8 cellular contexts compared by ENCODE assay signal in genomic region chr16:1408171-1408837, GRCh38. TPM values are rescaled to one million over a fixed set of nuclear protein-coding genes. Genes with fewer than 3 reads are reported as not detected.
DNase-seq lines count a peak whose midpoint lies in the region; ATAC-seq and TF ChIP-seq lines count a peak whose summit lies in the region.

No MANE protein-coding gene starts in this region.

- H3K27me3 ChIP-seq in ACC112 (ENCODE audit: insufficient read depth, low read length) (no peaks in the 10 kb centered on the region), left lung (no peaks in the 10 kb centered on the region)

- DNase-seq in NCI-H524 treated with DMSO at 0.1 percent for 48 hours (lab: John Stamatoyannopoulos, UW) (peak; percentile 10), cortex of kidney (lab: John Stamatoyannopoulos, UW) (peak; percentile 78), left lung (peak; percentile 92 to 97)
- peak; percentile 97 for DNase-seq in activated CD4-positive, alpha-beta T cell treated with anti-CD3 and anti-CD28 coated beads, Interleukin-2, amount 50 U/mL, for 1 hour
- DNase-seq in stimulated activated CD4-positive, alpha-beta T cell treated with anti-CD3 and anti-CD28 coated beads, Interleukin-1b, Interleukin-23, amount 100 ng/mL, for 48 hours = peak; percentile 93

- H3K36me3 ChIP-seq in ACC112 (ENCODE audit: insufficient read depth, low read length) (no peaks in the 10 kb centered on the region), left lung (peaks cover 0 to 26% of the 10 kb centered on the region in 2 donors)

- H3K4me3 ChIP-seq in ACC112 (ENCODE audit: low read depth, low read length) = peak overlapping the region; percentile 71
- H3K4me3 ChIP-seq in left lung = peak overlapping the region; percentile 42 to 48

- no peak for TF ChIP-seq CTCF in left lung (IDR thresholded peaks at IDR 0.05)

- H3K4me1 ChIP-seq in ACC112 (ENCODE audit: control insufficient read depth, insufficient read depth, low read length, unreplicated experiment) = peaks cover 3% of the 10 kb centered on the region
- peaks cover 0 to 22% of the 10 kb centered on the region in 2 donors for H3K4me1 ChIP-seq in left lung

- intact Hi-C loops in left lung (cut with DNase I) = no loop called here

- no peaks in the 10 kb centered on the region for H3K79me2 ChIP-seq in ACC112 (ENCODE audit: control insufficient read depth, insufficient read depth, low read length, unreplicated experiment)

- H2AFZ ChIP-seq in ACC112 (ENCODE audit: low read length, unreplicated experiment) = no peak overlapping the region

- no peaks in the 10 kb centered on the region for H3K9me3 ChIP-seq in left lung

- H3K27ac ChIP-seq in ACC112 (ENCODE audit: low read depth, low read length) (no peak overlapping the region), left lung (peak overlapping the region in 1 of 2 donors; percentile 45)

- peak; percentile 70 for ATAC-seq in GM18907 (IDR thresholded peaks at IDR 0.05; ENCODE audit: unreplicated experiment)
- ATAC-seq in HG03354 (IDR thresholded peaks at IDR 0.05; ENCODE audit: poor library complexity, severe bottlenecking, unreplicated experiment) = peak; percentile 76
- ATAC-seq in left lung = peak; percentile 99

RNA-seq across cellular contexts. Expression of gene UNKL, which starts 6.2 kb away (rescaled TPM):
- 10 to 100 TPM; 18.9 to 27.3 TPM for total RNA-seq in left lung

RNA-seq across cellular contexts. Expression of gene UQCC4, which starts 12.2 kb away (rescaled TPM):
- 10 to 100 TPM; 10.3 to 12.9 TPM for total RNA-seq in left lung

RNA-seq across cellular contexts. Expression of gene PERCC1, which starts 22.6 kb away (rescaled TPM):
- under 1 TPM in 1 of 2 donors, not detected in 1; 0.31 TPM for total RNA-seq in left lung

RNA-seq across cellular contexts. Expression of gene CCDC154, which starts 36.1 kb away (rescaled TPM):
- total RNA-seq in left lung = 1 to 10 TPM; 1.5 to 2.7 TPM

RNA-seq across cellular contexts. Expression of gene GNPTG, which starts 56.6 kb away (rescaled TPM):
- 10 to 100 TPM; 74.2 to 97.4 TPM for total RNA-seq in left lung

Comparison
In these comparisons a context has a peak if more than half of its experiments do, and no peak if none do; other contexts are left out.
1. DNase-seq: peak in every context shown above with its lines; median percentile 97 in activated CD4-positive, alpha-beta T cell treated with anti-CD3 and anti-CD28 coated beads, Interleukin-2, amount 50 U/mL, for 1 hour; 94 in left lung; 93 in stimulated activated CD4-positive, alpha-beta T cell treated with anti-CD3 and anti-CD28 coated beads, Interleukin-1b, Interleukin-23, amount 100 ng/mL, for 48 hours; 78 in cortex of kidney; 10 in NCI-H524 treated with DMSO at 0.1 percent for 48 hours.